Comparison of ENCODE assay signal across 16 cellular contexts in the genomic region with DNA sequence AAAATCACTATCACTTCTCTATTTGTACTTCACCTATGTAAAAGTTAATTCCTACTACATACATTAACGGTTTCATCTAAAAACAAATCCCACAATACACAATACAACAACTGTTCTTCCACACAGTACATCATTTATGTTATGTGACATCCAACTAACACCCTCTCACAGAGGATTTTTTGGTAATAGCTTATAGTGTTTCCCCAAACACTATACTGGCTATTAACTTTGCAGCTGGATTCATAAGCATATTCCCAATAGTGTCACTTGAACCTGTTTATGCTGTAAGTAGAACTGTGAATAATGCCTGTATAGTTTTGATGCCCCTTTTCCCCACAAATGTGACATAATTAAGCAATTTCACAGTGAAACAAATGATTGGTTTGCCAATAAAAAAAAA. TPM values are rescaled to one million over a fixed set of nuclear protein-coding genes. Genes with fewer than 3 reads are reported as not detected.
A peak's percentile ranks its signal among the peaks of the same experiment; 100 is the strongest.
DNase-seq lines count a peak whose midpoint lies in the region; ATAC-seq and TF ChIP-seq lines count a peak whose summit lies in the region.
"Had no signal": no experiment of that assay in that cellular context is flagged by ENCODE, and none has a peak within 500 bp of the region (broad histone marks: within the 10 kb centered on the region; RNA-seq: fewer than 3 reads in every experiment).

No MANE protein-coding gene starts in this region.

- H3K79me2 ChIP-seq in KMS-11 (ENCODE audit: insufficient read depth, low read depth) = no peaks in the 10 kb centered on the region

- no peaks in the 10 kb centered on the region for H4K20me1 ChIP-seq in KMS-11 (ENCODE audit: insufficient read depth)
- H4K20me1 ChIP-seq: BLaER1 treated with 17β-estradiol and CSF1 and Interleukin-3, amounts not matched to agents 10 nM and 100 nM had no signal

- ATAC-seq in GM19328 (IDR thresholded peaks at IDR 0.05; ENCODE audit: unreplicated experiment) = no peak
- ATAC-seq: CD8-positive, alpha-beta T cell had no signal

- H3K36me3 ChIP-seq in KMS-11 (ENCODE audit: insufficient read depth) = no peaks in the 10 kb centered on the region

- H3K4me1 ChIP-seq in KMS-11 (ENCODE audit: low read depth, poor library complexity, severe bottlenecking) = peaks cover 43% of the 10 kb centered on the region
- H3K4me1 ChIP-seq: BLaER1 treated with 17β-estradiol and CSF1 and Interleukin-3, amounts not matched to agents 10 nM and 100 nM; Caco-2 had no signal

- peak overlapping the region; percentile 45; the same call in 1 of the 2 replicates for H3K27ac ChIP-seq in KMS-11
- H3K27ac ChIP-seq: BLaER1 treated with 17β-estradiol and CSF1 and Interleukin-3, amounts not matched to agents 10 nM and 100 nM; C4-2B had no signal

- TF ChIP-seq CTCF in KMS-11 (conservative IDR thresholded peaks at IDR 0.05; ENCODE audit: low read depth, low read length) = no peak

- in situ Hi-C loops in SK-MEL-5 (cut with HindIII; ENCODE audit: low pct_unique_long_range_greater_than_20kb, low sequenced_read_pairs) = no loop called here

- H3K4me3 ChIP-seq in KMS-11 (IDR thresholded peaks at IDR 0.05; ENCODE audit: insufficient read depth, low read depth, low read length) = no peak overlapping the region
- H3K4me3 ChIP-seq: BLaER1 treated with 17β-estradiol and CSF1 and Interleukin-3, amounts not matched to agents 10 nM and 100 nM had no signal

- DNase-seq in SK-MEL-5 (ENCODE audit: low read depth, low spot score) (peak; percentile 51), AG20443 (ENCODE audit: low spot score) (no peak), SKM-1 (lab: John Stamatoyannopoulos, UW; ENCODE audit: unreplicated experiment) (no peak)
- DNase-seq: 8988T; ACHN; AML-193; Caco-2; Calu3; CD4-positive, alpha-beta T cell; CD8-positive, alpha-beta T cell; DMS79 treated with DMSO at 0.1 percent for 48 hours; GF-D8 had no signal

- no peak overlapping the region for H3K9ac ChIP-seq in KMS-11
- H3K9ac ChIP-seq: BLaER1 treated with 17β-estradiol and CSF1 and Interleukin-3, amounts not matched to agents 10 nM and 100 nM had no signal

- H2AFZ ChIP-seq in KMS-11 (ENCODE audit: low read depth) = no peak overlapping the region

- H3K27me3 ChIP-seq in KMS-11 (ENCODE audit: insufficient read depth, low read depth) = no peaks in the 10 kb centered on the region
- H3K27me3 ChIP-seq: BLaER1 treated with 17β-estradiol and CSF1 and Interleukin-3, amounts not matched to agents 10 nM and 100 nM had no signal

- peak overlapping the region; percentile 58 for H3K4me2 ChIP-seq in KMS-11
- H3K4me2 ChIP-seq: BLaER1 treated with 17β-estradiol and CSF1 and Interleukin-3, amounts not matched to agents 10 nM and 100 nM had no signal

RNA-seq across cellular contexts. Expression of a gene that starts 49.9 kb away (rescaled TPM):
- 55.0 and 70.6 TPM in 2 replicates for total RNA-seq in SK-MEL-5 (2014; rRNA removed; shearing (Covaris generic))
- 22.4 and 36.4 TPM in 2 replicates for polyA plus RNA-seq in SK-MEL-5 (2015; cell fraction: cytosol; rRNA removed)
- 91.4 and 127 TPM in 2 replicates for polyA plus RNA-seq in SK-MEL-5 (2015; cell fraction: nucleus; rRNA removed)
